ENCODE assay signal across 1 cellular context in the genomic region with DNA sequence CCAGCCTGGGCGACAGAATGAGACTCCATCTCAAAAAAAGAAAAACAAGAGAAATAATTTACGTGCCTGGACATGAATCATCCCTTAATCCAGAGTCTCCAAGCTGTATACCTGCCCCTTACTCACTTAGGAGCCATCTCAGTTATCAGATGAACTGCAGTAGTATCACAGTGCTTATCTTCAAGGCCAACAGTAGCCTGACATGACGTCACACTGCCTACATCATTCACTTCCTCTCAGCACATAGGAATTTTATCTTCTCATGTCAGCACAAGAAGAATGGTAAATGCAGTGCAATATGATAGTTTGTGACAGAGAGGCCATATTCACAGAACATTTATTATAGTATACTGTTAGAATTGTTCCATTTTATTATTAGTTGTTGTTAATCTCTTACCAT.
TF ChIP-seq lines count a peak whose summit lies in the region.

No MANE protein-coding gene starts in this region.

TF ChIP-seq in HepG2, 621 proteins besides CTCF, POLR2A, EP300 and RAD21 (continued from another document):
- TF ChIP-seq CREB1 (IDR thresholded peaks at IDR 0.05), result peak; percentile 93
- TF ChIP-seq CREB1 (CRISPR knock-in tag; IDR thresholded peaks at IDR 0.05), result no peak
- TF ChIP-seq NFIC (IDR thresholded peaks at IDR 0.05; ENCODE audit: low read length), result no peak
- no peak for TF ChIP-seq ZNF619 (CRISPR knock-in tag; IDR thresholded peaks at IDR 0.05)
- no peak for TF ChIP-seq KMT2A (CRISPR knock-in tag; IDR thresholded peaks at IDR 0.05)
